In the genomic region with DNA sequence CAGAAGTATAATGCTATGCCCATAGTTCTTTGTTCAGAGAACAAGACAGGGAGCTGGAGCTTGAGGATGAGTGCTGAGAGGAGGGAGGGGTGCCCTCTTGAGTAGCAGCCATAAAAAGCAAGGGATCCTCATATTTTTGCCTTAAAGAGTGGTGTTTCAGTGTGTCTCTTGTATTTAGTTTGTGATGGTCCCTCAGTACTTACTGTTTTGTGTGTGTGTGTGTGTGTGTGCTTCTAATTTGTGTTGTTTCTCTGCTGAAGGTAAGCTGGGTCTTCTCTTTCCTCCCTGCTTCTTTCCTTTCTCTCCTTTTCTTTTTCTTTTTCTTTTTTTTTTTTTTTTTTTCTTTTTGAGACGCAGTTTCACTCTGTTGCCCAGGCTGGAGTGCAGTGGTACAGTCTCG, we compare ENCODE assay signal across 1 cellular context.
TF ChIP-seq lines count a peak whose summit lies in the region.

No MANE protein-coding gene starts in this region.

TF ChIP-seq in K562, 482 proteins besides CTCF, POLR2A, EP300 and RAD21:
- TF ChIP-seq PHF20 (IDR thresholded peaks at IDR 0.05; ENCODE audit: partially characterized antibody) (no peak), ZZZ3 (IDR thresholded peaks at IDR 0.05) (no peak), MAFG (tag; conservative IDR thresholded peaks at IDR 0.05) (no peak), SUPT5H (IDR thresholded peaks at IDR 0.05) (no peak), NCOA2 (IDR thresholded peaks at IDR 0.05; ENCODE audit: partially characterized antibody in 2 of 2) (peak in 1 of 2 experiments; percentile 96), NCOR1 (IDR thresholded peaks at IDR 0.05) (no peak)
- TF ChIP-seq, protein P1, sequence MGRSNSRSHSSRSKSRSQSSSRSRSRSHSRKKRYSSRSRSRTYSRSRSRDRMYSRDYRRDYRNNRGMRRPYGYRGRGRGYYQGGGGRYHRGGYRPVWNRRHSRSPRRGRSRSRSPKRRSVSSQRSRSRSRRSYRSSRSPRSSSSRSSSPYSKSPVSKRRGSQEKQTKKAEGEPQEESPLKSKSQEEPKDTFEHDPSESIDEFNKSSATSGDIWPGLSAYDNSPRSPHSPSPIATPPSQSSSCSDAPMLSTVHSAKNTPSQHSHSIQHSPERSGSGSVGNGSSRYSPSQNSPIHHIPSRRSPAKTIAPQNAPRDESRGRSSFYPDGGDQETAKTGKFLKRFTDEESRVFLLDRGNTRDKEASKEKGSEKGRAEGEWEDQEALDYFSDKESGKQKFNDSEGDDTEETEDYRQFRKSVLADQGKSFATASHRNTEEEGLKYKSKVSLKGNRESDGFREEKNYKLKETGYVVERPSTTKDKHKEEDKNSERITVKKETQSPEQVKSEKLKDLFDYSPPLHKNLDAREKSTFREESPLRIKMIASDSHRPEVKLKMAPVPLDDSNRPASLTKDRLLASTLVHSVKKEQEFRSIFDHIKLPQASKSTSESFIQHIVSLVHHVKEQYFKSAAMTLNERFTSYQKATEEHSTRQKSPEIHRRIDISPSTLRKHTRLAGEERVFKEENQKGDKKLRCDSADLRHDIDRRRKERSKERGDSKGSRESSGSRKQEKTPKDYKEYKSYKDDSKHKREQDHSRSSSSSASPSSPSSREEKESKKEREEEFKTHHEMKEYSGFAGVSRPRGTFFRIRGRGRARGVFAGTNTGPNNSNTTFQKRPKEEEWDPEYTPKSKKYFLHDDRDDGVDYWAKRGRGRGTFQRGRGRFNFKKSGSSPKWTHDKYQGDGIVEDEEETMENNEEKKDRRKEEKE (IDR thresholded peaks at IDR 0.05; ENCODE audit: borderline replicate concordance in 1 of 2, control insufficient read depth in 1 of 2, low read depth in 2 of 2, low read length in 1 of 2), result no peak
- TF ChIP-seq, protein P2, sequence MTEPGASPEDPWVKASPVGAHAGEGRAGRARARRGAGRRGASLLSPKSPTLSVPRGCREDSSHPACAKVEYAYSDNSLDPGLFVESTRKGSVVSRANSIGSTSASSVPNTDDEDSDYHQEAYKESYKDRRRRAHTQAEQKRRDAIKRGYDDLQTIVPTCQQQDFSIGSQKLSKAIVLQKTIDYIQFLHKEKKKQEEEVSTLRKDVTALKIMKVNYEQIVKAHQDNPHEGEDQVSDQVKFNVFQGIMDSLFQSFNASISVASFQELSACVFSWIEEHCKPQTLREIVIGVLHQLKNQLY (CRISPR knock-in tag; conservative IDR thresholded peaks at IDR 0.05), result no peak
